Comparison of ENCODE assay signal across 26 cellular contexts in the genomic region with DNA sequence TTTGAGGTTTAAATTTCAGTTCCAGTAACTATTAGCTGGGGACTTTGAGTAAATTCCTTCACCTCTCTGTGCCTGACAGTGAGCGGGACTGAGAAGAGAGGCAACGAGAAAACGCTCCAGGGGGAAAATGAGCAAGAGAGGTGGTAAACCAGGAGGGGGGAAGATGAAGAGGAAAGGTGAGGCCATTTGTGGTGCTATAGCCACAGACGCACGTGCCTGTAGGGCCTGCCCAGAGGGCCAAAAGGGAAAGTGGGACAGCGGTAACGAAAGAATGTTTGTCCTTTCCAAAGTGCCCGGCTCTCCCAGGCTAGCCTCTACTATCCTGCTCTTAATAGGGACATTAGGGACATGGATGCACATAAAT.
DNase-seq lines count a peak whose midpoint lies in the region; ATAC-seq and TF ChIP-seq lines count a peak whose summit lies in the region.
"Had no signal": no experiment of that assay in that cellular context is flagged by ENCODE, and none has a peak within 500 bp of the region (broad histone marks: within the 10 kb centered on the region; RNA-seq: fewer than 3 reads in every experiment).

No MANE protein-coding gene starts in this region.

- intact Hi-C loops in heart right ventricle (cut with DNase I) (loop anchor here in 1 of 10 donors (10.0 kb wide), 1 partner anchor 72 kb away; no protein-coding TSS in a partner anchor), cardiac septum (cut with DNase I) (no loop called here), left ventricle myocardium inferior (cut with micrococcal nuclease) (no loop called here), prostate gland (cut with DNase I) (no loop called here), vagina (cut with DNase I) (no loop called here)

- H3K4me3 ChIP-seq in heart right ventricle (no peak overlapping the region), left ventricle myocardium inferior (no peak overlapping the region), prostate gland (no peak overlapping the region), vagina (no peak overlapping the region)
- H3K4me3 ChIP-seq: BLaER1, GM12878, GM23338 had no signal

- peaks cover 0 to 13% (median 0%) of the 10 kb centered on the region in 11 donors for H3K9me3 ChIP-seq in heart right ventricle
- no peaks in the 10 kb centered on the region for H3K9me3 ChIP-seq in left ventricle myocardium inferior (replicated peaks)
- no peaks in the 10 kb centered on the region for H3K9me3 ChIP-seq in prostate gland
- peaks cover 4% of the 10 kb centered on the region for H3K9me3 ChIP-seq in vagina
- H3K9me3 ChIP-seq: SK-N-SH had no signal

- H3K27me3 ChIP-seq in heart right ventricle (no peaks in the 10 kb centered on the region), left ventricle myocardium inferior (ENCODE audit: low read depth) (no peaks in the 10 kb centered on the region), prostate gland (replicated peaks; ENCODE audit: insufficient read depth) (no peaks in the 10 kb centered on the region), vagina (no peaks in the 10 kb centered on the region), foreskin keratinocyte (peaks cover 2% of the 10 kb centered on the region)
- H3K27me3 ChIP-seq: BLaER1 had no signal

- no peak for TF ChIP-seq CTCF in heart right ventricle (IDR thresholded peaks at IDR 0.05)
- no peak for TF ChIP-seq CTCF in left ventricle myocardium inferior (IDR thresholded peaks at IDR 0.05; ENCODE audit: borderline replicate concordance)
- TF ChIP-seq CTCF in prostate gland (IDR thresholded peaks at IDR 0.05), result no peak
- no peak for TF ChIP-seq CTCF in vagina (IDR thresholded peaks at IDR 0.05)
- TF ChIP-seq CTCF in foreskin keratinocyte (conservative IDR thresholded peaks at IDR 0.05), result no peak

- no peak for TF ChIP-seq POLR2A in prostate gland (IDR thresholded peaks at IDR 0.05)
- no peak for TF ChIP-seq POLR2A in vagina (IDR thresholded peaks at IDR 0.05)

- ATAC-seq in heart right ventricle (peak in 2 of 8 donors; percentile 4 to 13), foreskin keratinocyte (no peak)
- ATAC-seq: GM12878, GM23338 had no signal

- H3K36me3 ChIP-seq in heart right ventricle (no peaks in the 10 kb centered on the region), left ventricle myocardium inferior (no peaks in the 10 kb centered on the region), prostate gland (no peaks in the 10 kb centered on the region), vagina (no peaks in the 10 kb centered on the region)
- H3K36me3 ChIP-seq: BLaER1 had no signal

- WGBS in heart right ventricle, 2 donors, result 75% methylated on average over 8 of the region's 8 CpGs
- 91% methylated on average over 8 of the region's 8 CpGs for WGBS in prostate gland

- H3K4me1 ChIP-seq in heart right ventricle (peaks cover 0 to 12% (median 0%) of the 10 kb centered on the region in 9 donors), left ventricle myocardium inferior (peaks cover 19% of the 10 kb centered on the region), prostate gland (replicated peaks) (no peaks in the 10 kb centered on the region), vagina (peaks cover 20% of the 10 kb centered on the region), foreskin keratinocyte (no peaks in the 10 kb centered on the region)

- H3K27ac ChIP-seq in heart right ventricle (peak overlapping the region in 8 of 10 donors; percentile 51 to 82 (median 68)), left ventricle myocardium inferior (replicated peaks) (peak overlapping the region; percentile 78), prostate gland (peak overlapping the region; percentile 13 to 30), vagina (peak overlapping the region; percentile 61), foreskin keratinocyte (no peak overlapping the region)
- H3K27ac ChIP-seq: BLaER1, HL-60 had no signal

- DNase-seq in heart right ventricle (no peak), cardiac septum (ENCODE audit: low spot score) (no peak), left ventricle myocardium inferior (no peak), prostate gland (ENCODE audit: low spot score) (no peak), vagina (ENCODE audit: extremely low spot score in 2 of 2) (no peak), foreskin keratinocyte (no peak), anterior cingulate cortex (lab: John Stamatoyannopoulos, UW) (no peak)
- DNase-seq in stimulated activated CD4-positive, alpha-beta T cell treated with anti-CD3 and anti-CD28 coated beads, Interleukin-2, amount 100 ng/mL, for 24 hours, result no peak
- DNase-seq: CD4-positive, CD25-positive, alpha-beta regulatory T cell; DMS53; H9; NCI-H1048; NCI-H1417; NCI-H1694; NCI-H2029 treated with DMSO at 0.1 percent for 48 hours; NCI-H446 treated with DMSO at 0.1 percent for 48 hours; NCI-H526; NCI-H82; NK-92 treated with Interleukin-12 subunit alpha and Interleukin-12 subunit beta, amount 100 ng/mL, for 24 hours; PC-3; SHP77 treated with DMSO at 0.1 percent for 48 hours; SK-N-SH had no signal
